In genomic region chr20:45301824-45302251, GRCh38 we compare ENCODE assay signal across 13 cellular contexts. TPM values are rescaled to one million over a fixed set of nuclear protein-coding genes. Genes with fewer than 3 reads are reported as not detected.
"Had no signal": no experiment of that assay in that cellular context is flagged by ENCODE, and none has a peak within 500 bp of the region (broad histone marks: within the 10 kb centered on the region; RNA-seq: fewer than 3 reads in every experiment).

No MANE protein-coding gene starts in this region.

- H3K27me3 ChIP-seq: thyroid gland had no signal

- H3K4me3 ChIP-seq: thyroid gland had no signal

- H3K36me3 ChIP-seq: thyroid gland had no signal

- DNase-seq: activated effector memory CD4-positive, alpha-beta T cell treated with Interleukin-2 at 50 U/mL for 16 hours; hypothalamus; kidney glomerular epithelial cell; mesendoderm; stimulated activated CD4-positive, alpha-beta T cell treated with anti-CD3 and anti-CD28 coated beads, Interleukin-4, amount 100 ng/mL, for 1 hour; stimulated activated CD8-positive, alpha-beta memory T cell treated with anti-CD3 and anti-CD28 coated beads, Interleukin-4, amount 100 ng/mL, for 48 hours; SW 1271; thyroid gland had no signal

- H3K27ac ChIP-seq: thyroid gland had no signal

- ATAC-seq: esophagus mucosa had no signal

RNA-seq across cellular contexts. Expression of gene RBPJL, which starts 4.8 kb away (rescaled TPM):
- total RNA-seq: astrocyte, esophagus mucosa, fibroblast of villous mesenchyme, liver, osteocyte, thyroid gland had no signal

RNA-seq across cellular contexts. Expression of gene MATN4, which starts 6.3 kb away (rescaled TPM):
- total RNA-seq: fibroblast of villous mesenchyme, liver, osteocyte had no signal

RNA-seq across cellular contexts. Expression of gene SLPI, which starts 47.5 kb away (rescaled TPM):
- total RNA-seq: fibroblast of villous mesenchyme, osteocyte had no signal
